17 cellular contexts compared by ENCODE assay signal in genomic region chr17:73987395-73987794, GRCh38.
"Had no signal": no experiment of that assay in that cellular context is flagged by ENCODE, and none has a peak within 500 bp of the region (broad histone marks: within the 10 kb centered on the region; RNA-seq: fewer than 3 reads in every experiment).

No MANE protein-coding gene starts in this region.

- DNase-seq: Kasumi-1, MM.1S, NCI-H1092 treated with DMSO at 0.1 percent for 48 hours, NCI-H1436, NCI-H2029, NCI-H2081 treated with DMSO at 0.1 percent for 48 hours, NCI-H226, NCI-H69, NCI-H774, Right ventricle myocardium superior, RPMI8226, SIG-M5 had no signal

- FAIRE-seq: K562, RCC 7860 had no signal

- H3K9ac ChIP-seq: KMS-11 had no signal

- H3K27ac ChIP-seq: KMS-11, SJSA1, SK-N-MC had no signal

- H3K4me1 ChIP-seq: SJSA1 had no signal

- H3K4me3 ChIP-seq: K562, SJSA1, SK-N-MC had no signal

- H3K36me3 ChIP-seq: SJSA1 had no signal

- ATAC-seq: K562 had no signal

- H3K4me2 ChIP-seq: KMS-11 had no signal

- H3K9me3 ChIP-seq: SJSA1 had no signal
